In the genomic region with DNA sequence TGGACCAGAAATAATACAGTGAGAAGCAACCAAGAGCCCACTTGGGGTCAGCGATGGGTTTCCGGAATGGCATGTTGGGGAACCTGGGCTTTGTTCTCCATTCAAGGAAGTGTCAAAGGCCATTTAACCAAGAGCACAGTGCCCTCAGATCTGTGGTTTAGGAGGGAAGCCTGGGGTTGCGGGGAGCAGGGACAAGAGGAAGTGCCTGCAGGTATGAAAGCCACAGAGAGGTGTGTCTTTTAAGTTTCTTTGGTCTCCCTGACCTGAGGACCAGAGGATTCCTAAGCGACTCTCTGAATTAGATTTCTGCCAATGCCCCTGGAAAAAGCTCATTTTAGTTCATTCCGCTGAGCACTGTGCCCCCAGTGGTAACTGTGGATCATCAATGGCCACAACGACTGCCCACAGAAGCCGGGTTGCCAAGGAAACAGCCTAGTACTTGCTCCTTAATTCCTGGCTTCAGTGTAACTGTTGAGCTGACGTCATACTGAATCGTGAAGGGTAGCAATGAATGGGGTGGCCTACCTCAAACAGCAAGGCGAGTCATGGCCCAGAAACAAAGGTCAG, we compare ENCODE assay signal across 14 cellular contexts.
DNase-seq lines count a peak whose midpoint lies in the region; ATAC-seq and TF ChIP-seq lines count a peak whose summit lies in the region.
"Had no signal": no experiment of that assay in that cellular context is flagged by ENCODE, and none has a peak within 500 bp of the region (broad histone marks: within the 10 kb centered on the region; RNA-seq: fewer than 3 reads in every experiment).

No MANE protein-coding gene starts in this region.

- H3K36me3 Mint-ChIP-seq in activated CD8-positive, alpha-beta T cell treated with anti-CD3 and anti-CD28 coated beads, Interleukin-2, amount 10 ng/mL, durations not matched to agents 7 days and 5 days (ENCODE audit: low read depth) = peaks cover 20% of the 10 kb centered on the region
- H3K36me3 Mint-ChIP-seq: CD4-positive, CD25-positive, alpha-beta regulatory T cell had no signal

- CTCF ChIA-PET in activated CD8-positive, alpha-beta T cell treated with anti-CD3 and anti-CD28 coated beads, Interleukin-2, amount 10 ng/mL, durations not matched to agents 7 days and 5 days (lab: Charles Lee) = interaction anchor here (1.0 kb wide), 1 partner anchor 126 kb away, joined by 3 read pairs; no protein-coding TSS in a partner anchor

- no peak for TF ChIP-seq CTCF in coronary artery (IDR thresholded peaks at IDR 0.05)

- no peak overlapping the region for H3K4me3 ChIP-seq in coronary artery
- H3K4me3 ChIP-seq: thyroid gland had no signal

- peaks cover 16% of the 10 kb centered on the region for H3K4me1 Mint-ChIP-seq in activated CD8-positive, alpha-beta T cell treated with anti-CD3 and anti-CD28 coated beads, Interleukin-2, amount 10 ng/mL, durations not matched to agents 7 days and 5 days (ENCODE audit: low read depth)

- peaks cover 16% of the 10 kb centered on the region for H3K27me3 Mint-ChIP-seq in activated CD8-positive, alpha-beta T cell treated with anti-CD3 and anti-CD28 coated beads, Interleukin-2, amount 10 ng/mL, durations not matched to agents 7 days and 5 days (ENCODE audit: low read depth)

- peaks cover 16% of the 10 kb centered on the region for H3K9me3 Mint-ChIP-seq in activated CD8-positive, alpha-beta T cell treated with anti-CD3 and anti-CD28 coated beads, Interleukin-2, amount 10 ng/mL, durations not matched to agents 7 days and 5 days (ENCODE audit: insufficient read depth)

- peak overlapping the region; percentile 44 for H3K27ac Mint-ChIP-seq in activated CD8-positive, alpha-beta T cell treated with anti-CD3 and anti-CD28 coated beads, Interleukin-2, amount 10 ng/mL, durations not matched to agents 7 days and 5 days

- POLR2A ChIA-PET in activated CD8-positive, alpha-beta T cell treated with anti-CD3 and anti-CD28 coated beads, Interleukin-2, amount 10 ng/mL, durations not matched to agents 7 days and 5 days (lab: Charles Lee) = no interaction called here

- DNase-seq in AML-193 (lab: John Stamatoyannopoulos, UW) (peak; percentile 15 to 38), HT-29 (ENCODE audit: low spot score) (peak; percentile 21), islet precursor cell (peak; percentile 78), epidermal melanocyte (ENCODE audit: insufficient read length, low spot score) (no peak), GM19240 (ENCODE audit: insufficient read length, low spot score) (no peak), coronary artery (ENCODE audit: low spot score) (no peak)
- DNase-seq in activated CD8-positive, alpha-beta T cell treated with anti-CD3 and anti-CD28 coated beads, Interleukin-2, amount 10 ng/mL, durations not matched to agents 7 days and 5 days = peak; percentile 63
- DNase-seq: amniotic stem cell; CD4-positive, CD25-positive, alpha-beta regulatory T cell; foreskin keratinocyte; GOT3; NCI-H526 treated with DMSO at 0.1 percent for 48 hours; thyroid gland had no signal

- no peak overlapping the region for H3K27ac ChIP-seq in coronary artery
- H3K27ac ChIP-seq: foreskin keratinocyte, thyroid gland had no signal

- peak; percentile 79 for ATAC-seq in activated CD8-positive, alpha-beta T cell treated with anti-CD3 and anti-CD28 coated beads, Interleukin-2, amount 10 ng/mL, durations not matched to agents 7 days and 5 days
- ATAC-seq in GM21447 (IDR thresholded peaks at IDR 0.05; ENCODE audit: unreplicated experiment) = no peak
- ATAC-seq: foreskin keratinocyte had no signal

- H3K4me3 Mint-ChIP-seq in activated CD8-positive, alpha-beta T cell treated with anti-CD3 and anti-CD28 coated beads, Interleukin-2, amount 10 ng/mL, durations not matched to agents 7 days and 5 days = peak overlapping the region; percentile 44
- H3K4me3 Mint-ChIP-seq: CD4-positive, CD25-positive, alpha-beta regulatory T cell had no signal

Comparison
In these comparisons a context has a peak if more than half of its experiments do, and no peak if none do; other contexts are left out.
1. DNase-seq: peak in AML-193 (2 of 2), HT-29 (single experiment), activated CD8-positive, alpha-beta T cell treated with anti-CD3 and anti-CD28 coated beads, Interleukin-2, amount 10 ng/mL, durations not matched to agents 7 days and 5 days (single experiment) and islet precursor cell (single experiment); none in epidermal melanocyte (single experiment), GM19240 (single experiment) and coronary artery (single experiment).